Comparison of ENCODE assay signal across 18 cellular contexts in genomic region chr17:71446635-71447034, GRCh38.
"Had no signal": no experiment of that assay in that cellular context is flagged by ENCODE, and none has a peak within 500 bp of the region (broad histone marks: within the 10 kb centered on the region; RNA-seq: fewer than 3 reads in every experiment).

No MANE protein-coding gene starts in this region.

- FAIRE-seq: endometrium, small intestine had no signal

- H3K27ac Mint-ChIP-seq: naive thymus-derived CD4-positive, alpha-beta T cell; nephron progenitor cell had no signal

- H3K4me1 ChIP-seq: esophagus muscularis mucosa, heart left ventricle, right atrium auricular region, sigmoid colon had no signal

- ATAC-seq: heart left ventricle; left lobe of liver; naive thymus-derived CD4-positive, alpha-beta T cell had no signal

- H3K4me3 ChIP-seq: esophagus muscularis mucosa, heart left ventricle, right atrium auricular region, sigmoid colon had no signal

- H3K36me3 ChIP-seq: esophagus muscularis mucosa, heart left ventricle, neutrophil, right atrium auricular region, sigmoid colon had no signal

- H3K27me3 ChIP-seq: esophagus muscularis mucosa, heart left ventricle, neutrophil, right atrium auricular region, sigmoid colon had no signal

- H3K4me3 Mint-ChIP-seq: naive thymus-derived CD4-positive, alpha-beta T cell; nephron progenitor cell had no signal

- H3K27me3 Mint-ChIP-seq: naive thymus-derived CD4-positive, alpha-beta T cell had no signal

- H3K4me1 Mint-ChIP-seq: naive thymus-derived CD4-positive, alpha-beta T cell had no signal

- H3K27ac ChIP-seq: esophagus muscularis mucosa, heart left ventricle, neutrophil, right atrium auricular region, sigmoid colon had no signal

- DNase-seq: effector memory CD4-positive, alpha-beta T cell; foreskin melanocyte; heart left ventricle; hippocampal formation; islet precursor cell; mammary epithelial cell; naive thymus-derived CD4-positive, alpha-beta T cell; nephron progenitor cell; sigmoid colon; small intestine; stimulated activated CD4-positive, alpha-beta T cell treated with anti-CD3 and anti-CD28 coated beads, Interleukin-2, amount 100 ng/mL, for 48 hours; stimulated activated naive CD4-positive, alpha-beta T cell treated with Interleukin-2 at 50 U/mL for 16 hours; trophoblast cell had no signal

- H3K36me3 Mint-ChIP-seq: naive thymus-derived CD4-positive, alpha-beta T cell had no signal

- H3K9me3 ChIP-seq: esophagus muscularis mucosa, neutrophil, right atrium auricular region, sigmoid colon had no signal
